Comparison of ENCODE assay signal across 8 cellular contexts in the genomic region with DNA sequence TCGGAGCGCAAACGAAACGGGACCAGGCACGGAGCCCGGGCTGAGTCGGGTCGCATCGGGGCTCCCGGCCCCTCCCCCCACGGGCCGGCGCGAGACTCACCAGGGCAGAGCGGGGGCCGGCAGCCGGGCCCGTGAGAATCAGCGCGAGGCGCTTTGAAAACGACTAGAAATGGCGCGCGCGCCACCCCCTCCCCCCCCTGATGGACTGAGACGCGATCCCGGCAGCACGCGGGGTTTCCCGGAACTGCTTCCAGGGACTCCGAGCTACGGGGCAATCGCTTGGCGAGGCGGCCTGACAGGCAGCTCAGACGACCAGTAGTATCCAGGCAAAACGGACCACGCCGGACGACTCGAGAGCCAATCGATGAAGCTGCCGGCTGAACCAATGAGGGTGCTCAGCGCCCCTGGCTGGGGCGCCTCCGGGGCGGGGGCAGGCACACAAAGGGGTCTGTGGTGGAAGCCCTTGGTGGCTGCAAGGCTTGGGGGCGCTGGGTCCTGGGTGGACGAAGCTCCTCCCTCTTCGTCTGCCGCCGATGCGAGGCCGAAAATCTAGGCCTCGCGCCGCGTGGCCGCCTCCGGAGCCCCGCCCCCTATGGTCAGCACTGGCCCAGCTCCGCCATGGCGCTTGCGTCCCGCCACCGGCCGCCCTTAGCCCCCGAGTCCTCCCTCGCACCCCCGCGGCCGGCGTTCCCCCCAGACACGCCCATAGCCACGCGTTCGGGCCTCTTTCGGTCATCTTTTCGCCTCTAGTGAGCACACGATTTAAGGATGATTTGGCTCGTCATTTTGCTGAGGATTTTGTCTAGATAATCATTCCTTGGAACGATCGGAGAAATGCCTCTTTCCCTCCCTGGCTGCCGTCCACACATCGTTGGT. TPM values are rescaled to one million over a fixed set of nuclear protein-coding genes. Genes with fewer than 3 reads are reported as not detected.
A peak's percentile ranks its signal among the peaks of the same experiment; 100 is the strongest.
DNase-seq lines count a peak whose midpoint lies in the region; ATAC-seq and TF ChIP-seq lines count a peak whose summit lies in the region.

A gene (minus strand): TSS at position 174 of the 876 bp plus-strand sequence. CDS start 3,276 bp downstream, outside the sequence.

- peaks cover 26 to 52% (median 39%) of the 10 kb centered on the region in 4 donors for H3K4me1 Mint-ChIP-seq in CD4-positive, CD25-positive, alpha-beta regulatory T cell
- H3K4me1 Mint-ChIP-seq in activated CD4-positive, alpha-beta memory T cell treated with anti-CD3 and anti-CD28 coated beads for 36 hours (ENCODE audit: low read depth) = peaks cover 41% of the 10 kb centered on the region

- CTCF ChIA-PET in activated CD4-positive, alpha-beta memory T cell treated with anti-CD3 and anti-CD28 coated beads for 36 hours (lab: Charles Lee) = interaction anchor here (0.7 to 2.5 kb wide), 6 partner anchors 17 to 1304 kb away, joined by 3 to 20 read pairs (median 4); a partner anchor contains a TSS

- peaks cover 0 to 2% (median 0%) of the 10 kb centered on the region in 7 donors for H3K9me3 Mint-ChIP-seq in CD4-positive, CD25-positive, alpha-beta regulatory T cell
- H3K9me3 Mint-ChIP-seq in activated CD4-positive, alpha-beta memory T cell treated with anti-CD3 and anti-CD28 coated beads for 36 hours = no peaks in the 10 kb centered on the region

- peak within 1 kb of the TSS; percentile 86 for H3K27ac ChIP-seq in CD4-positive, CD25-positive, alpha-beta regulatory T cell (ENCODE audit: insufficient read depth, low read length, poor library complexity, severe bottlenecking)
- H3K27ac ChIP-seq in dorsolateral prefrontal cortex (peak within 1 kb of the TSS; percentile 83 to 99 (median 96)), liver (ENCODE audit: low read depth in 1 of 2, low read length in 2 of 2) (peak within 1 kb of the TSS; percentile 66 to 87)

- H3K36me3 ChIP-seq in CD4-positive, CD25-positive, alpha-beta regulatory T cell (ENCODE audit: control insufficient read depth, insufficient read depth, low read length) = no peaks in the 10 kb centered on the region
- no peaks in the 10 kb centered on the region for H3K36me3 ChIP-seq in liver (ENCODE audit: control insufficient read depth in 4 of 4, insufficient read depth in 3 of 4, low read depth in 1 of 4, low read length in 3 of 4)

- H3K27ac Mint-ChIP-seq in CD4-positive, CD25-positive, alpha-beta regulatory T cell = peak within 1 kb of the TSS; percentile 95 to 98 (median 95)
- H3K27ac Mint-ChIP-seq in activated CD4-positive, alpha-beta memory T cell treated with anti-CD3 and anti-CD28 coated beads for 36 hours = peak within 1 kb of the TSS; percentile 96

- POLR2A ChIA-PET in activated CD4-positive, alpha-beta memory T cell treated with anti-CD3 and anti-CD28 coated beads for 36 hours (lab: Charles Lee) = interaction anchor here (0.5 to 3.0 kb wide), 11 partner anchors 9 to 400 kb away, joined by 3 to 65 read pairs (median 4); a partner anchor contains a TSS

- TF ChIP-seq CTCF in dorsolateral prefrontal cortex (IDR thresholded peaks at IDR 0.05 in 54 of 56, conservative IDR thresholded peaks at IDR 0.05 in 2 of 56; ENCODE audit: low read depth in 1 of 56, partially characterized antibody in 56 of 56) (peak in 45 of 56 donors; percentile 5 to 58 (median 35)), liver (IDR thresholded peaks at IDR 0.05; ENCODE audit: low read depth, low read length, missing input control) (peak; percentile 2)

- DNase-seq in CD4-positive, CD25-positive, alpha-beta regulatory T cell = peak; percentile 98 to 99 (median 99)
- DNase-seq in NCI-H82 treated with DMSO at 0.1 percent for 48 hours (lab: John Stamatoyannopoulos, UW; ENCODE audit: unreplicated experiment) (peak; percentile 100), dorsolateral prefrontal cortex (peak; percentile 99 to 100 (median 100))
- DNase-seq in activated CD4-positive, alpha-beta memory T cell treated with anti-CD3 and anti-CD28 coated beads for 36 hours = peak; percentile 100
- peak; percentile 100 for DNase-seq in stimulated activated CD4-positive, alpha-beta T cell treated with anti-CD3 and anti-CD28 coated beads, Interleukin-4, amount 100 ng/mL, for 24 hours

- no peaks in the 10 kb centered on the region for H3K9me3 ChIP-seq in CD4-positive, CD25-positive, alpha-beta regulatory T cell (ENCODE audit: control insufficient read depth in 2 of 2, low read length in 2 of 2)
- no peaks in the 10 kb centered on the region for H3K9me3 ChIP-seq in liver (ENCODE audit: control insufficient read depth in 4 of 4, low read length in 3 of 4)

- intact Hi-C loops in activated CD4-positive, alpha-beta memory T cell treated with anti-CD3 and anti-CD28 coated beads for 36 hours (cut with micrococcal nuclease) = loop anchor here (1.0 to 10.0 kb wide), 4 partner anchors 24 to 280 kb away; a partner anchor contains a TSS
- intact Hi-C loops in dorsolateral prefrontal cortex (cut with DNase I) = loop anchor here (1.0 to 5.0 kb wide), 4 partner anchors 12 to 58 kb away; no protein-coding TSS in a partner anchor

- peak within 1 kb of the TSS; percentile 94 to 98 (median 96) for H3K4me3 Mint-ChIP-seq in CD4-positive, CD25-positive, alpha-beta regulatory T cell
- peak within 1 kb of the TSS; percentile 91 for H3K4me3 Mint-ChIP-seq in activated CD4-positive, alpha-beta memory T cell treated with anti-CD3 and anti-CD28 coated beads for 36 hours

- no peaks in the 10 kb centered on the region for H3K27me3 ChIP-seq in CD4-positive, CD25-positive, alpha-beta regulatory T cell (ENCODE audit: control insufficient read depth, insufficient read depth, low read length)
- H3K27me3 ChIP-seq in dorsolateral prefrontal cortex (no peaks in the 10 kb centered on the region), liver (ENCODE audit: control insufficient read depth in 4 of 4, insufficient read depth in 4 of 4, low read length in 3 of 4) (no peaks in the 10 kb centered on the region)

- H3K9ac ChIP-seq in liver (ENCODE audit: low read depth in 1 of 2, low read length in 2 of 2) = peak within 1 kb of the TSS; percentile 78 to 90

- peaks cover 44% of the 10 kb centered on the region for H3K4me1 ChIP-seq in CD4-positive, CD25-positive, alpha-beta regulatory T cell (ENCODE audit: control insufficient read depth, insufficient read depth, low read length, poor library complexity, severe bottlenecking)
- H3K4me1 ChIP-seq in liver (ENCODE audit: control insufficient read depth in 4 of 4, insufficient read depth in 4 of 4, low read length in 3 of 4) = peaks cover 0 to 40% (median 29%) of the 10 kb centered on the region in 4 donors

- peak in 1 of 2 donors; percentile 25 for TF ChIP-seq RAD21 in liver (IDR thresholded peaks at IDR 0.05)

- ATAC-seq in CD4-positive, CD25-positive, alpha-beta regulatory T cell (ENCODE audit: low read depth in 2 of 2) = peak; percentile 98
- peak; percentile 94 for ATAC-seq in GM19438 (IDR thresholded peaks at IDR 0.05; ENCODE audit: low read depth, unreplicated experiment)
- peak; percentile 41 for ATAC-seq in HG03575 (IDR thresholded peaks at IDR 0.05; ENCODE audit: extremely low read depth, insufficient number of reproducible peaks, low FRiP score, unreplicated experiment)

- H3K4me3 ChIP-seq in CD4-positive, CD25-positive, alpha-beta regulatory T cell (ENCODE audit: low read depth, low read length) = peak within 1 kb of the TSS; percentile 97
- H3K4me3 ChIP-seq in dorsolateral prefrontal cortex (peak within 1 kb of the TSS; percentile 54 to 98 (median 87)), liver (ENCODE audit: low read depth in 1 of 3, low read length in 3 of 3) (peak within 1 kb of the TSS; percentile 79 to 99 (median 86))

- under 1% methylated on average over 87 of the region's 87 CpGs for WGBS in liver

- peaks cover 3% of the 10 kb centered on the region for H3K36me3 Mint-ChIP-seq in CD4-positive, CD25-positive, alpha-beta regulatory T cell
- peaks cover 31% of the 10 kb centered on the region for H3K36me3 Mint-ChIP-seq in activated CD4-positive, alpha-beta memory T cell treated with anti-CD3 and anti-CD28 coated beads for 36 hours

- H3K27me3 Mint-ChIP-seq in CD4-positive, CD25-positive, alpha-beta regulatory T cell = peaks cover 9% of the 10 kb centered on the region
- H3K27me3 Mint-ChIP-seq in activated CD4-positive, alpha-beta memory T cell treated with anti-CD3 and anti-CD28 coated beads for 36 hours = no peaks in the 10 kb centered on the region

TF ChIP-seq in liver, 16 proteins besides CTCF, POLR2A, EP300 and RAD21 (continues in another document):
- TF ChIP-seq SP1 (IDR thresholded peaks at IDR 0.05) (peak; percentile 98), TAF1 (conservative IDR thresholded peaks at IDR 0.05) (no peak), FOXA1 (IDR thresholded peaks at IDR 0.05) (no peak), EGR1 (IDR thresholded peaks at IDR 0.05; ENCODE audit: low read depth in 2 of 2) (peak in 1 of 2 donors; percentile 11), GABPA (IDR thresholded peaks at IDR 0.05 in 1 of 2, conservative IDR thresholded peaks at IDR 0.05 in 1 of 2) (peak; percentile 34 to 79), HNF4A (conservative IDR thresholded peaks at IDR 0.05) (peak; percentile 16 to 22)
- TF ChIP-seq, protein P1, sequence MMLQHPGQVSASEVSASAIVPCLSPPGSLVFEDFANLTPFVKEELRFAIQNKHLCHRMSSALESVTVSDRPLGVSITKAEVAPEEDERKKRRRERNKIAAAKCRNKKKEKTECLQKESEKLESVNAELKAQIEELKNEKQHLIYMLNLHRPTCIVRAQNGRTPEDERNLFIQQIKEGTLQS (IDR thresholded peaks at IDR 0.05) = peak; percentile 30

RNA-seq across cellular contexts. Expression of the gene that starts here (rescaled TPM):
- 126 TPM for total RNA-seq in CD4-positive, CD25-positive, alpha-beta regulatory T cell
- polyA plus RNA-seq in CD4-positive, CD25-positive, alpha-beta regulatory T cell = 100 to 1,000 TPM; 153 to 201 (median 187) TPM
- total RNA-seq in activated CD4-positive, alpha-beta memory T cell treated with anti-CD3 and anti-CD28 coated beads for 36 hours = 100 to 1,000 TPM; 180 to 183 TPM
- total RNA-seq in dorsolateral prefrontal cortex (100 to 1,000 TPM in 88 of 120 experiments, 10 to 100 TPM in 32; 86.5 to 128 (median 105) TPM), liver (10 to 100 TPM; 42.2 to 57.0 TPM)
- 10 to 100 TPM; 31.2 to 34.6 TPM for polyA plus RNA-seq in liver

Comparison
In these comparisons a context has a peak if more than half of its experiments do, and no peak if none do; other contexts are left out.
1. Peak in every context shown above with its lines: DNase-seq, ATAC-seq, H3K4me3 ChIP-seq and H3K27ac ChIP-seq.
2. RNA of the gene that starts here (polyA plus RNA-seq): 153 to 201 TPM in CD4-positive, CD25-positive, alpha-beta regulatory T cell; 31.2 to 34.6 TPM in liver; every median in the first group is over 4 times any median in the second.
3. ATAC-seq: peak in every context shown above with its lines; median percentile 98 in CD4-positive, CD25-positive, alpha-beta regulatory T cell; 94 in GM19438; 41 in HG03575.